19 cellular contexts compared by ENCODE assay signal in genomic region chr4:7252051-7252450, GRCh38. TPM values are rescaled to one million over a fixed set of nuclear protein-coding genes. Genes with fewer than 3 reads are reported as not detected.
DNase-seq lines count a peak whose midpoint lies in the region; ATAC-seq and TF ChIP-seq lines count a peak whose summit lies in the region.
"Had no signal": no experiment of that assay in that cellular context is flagged by ENCODE, and none has a peak within 500 bp of the region (broad histone marks: within the 10 kb centered on the region; RNA-seq: fewer than 3 reads in every experiment).

No MANE protein-coding gene starts in this region.

- H3K27me3 Mint-ChIP-seq in mesothelial cell of epicardium (ENCODE audit: low read depth) = no peaks in the 10 kb centered on the region
- H3K27me3 Mint-ChIP-seq in T-helper 17 cell = peaks cover 26% of the 10 kb centered on the region
- H3K27me3 Mint-ChIP-seq: CD4-positive, CD25-positive, alpha-beta regulatory T cell had no signal

- peaks cover 0 to 11% (median 7%) of the 10 kb centered on the region in 11 experiments; a peak in 9 of 22 replicates for H3K9me3 ChIP-seq in BLaER1 treated with 17β-estradiol and CSF1 and Interleukin-3, amounts not matched to agents 10 nM and 100 nM (replicated peaks in 1 of 11)
- no peaks in the 10 kb centered on the region for H3K9me3 ChIP-seq in SJCRH30 (replicated peaks)
- H3K9me3 ChIP-seq in T-helper 17 cell (ENCODE audit: control insufficient read depth, low read length, poor library complexity, severe bottlenecking) = no peaks in the 10 kb centered on the region

- no peaks in the 10 kb centered on the region for H3K36me3 ChIP-seq in BLaER1 treated with 17β-estradiol and CSF1 and Interleukin-3, amounts not matched to agents 10 nM and 100 nM
- H3K36me3 ChIP-seq in SJCRH30 = no peaks in the 10 kb centered on the region
- H3K36me3 ChIP-seq in brain microvascular endothelial cell (replicated peaks) = no peaks in the 10 kb centered on the region

- peak overlapping the region in 2 of 11 experiments; percentile 18 to 23; a peak in 3 of 22 replicates for H3K9ac ChIP-seq in BLaER1 treated with 17β-estradiol and CSF1 and Interleukin-3, amounts not matched to agents 10 nM and 100 nM

- H3K36me3 Mint-ChIP-seq in mesothelial cell of epicardium (no peaks in the 10 kb centered on the region), T-helper 17 cell (ENCODE audit: low read depth) (no peaks in the 10 kb centered on the region)
- H3K36me3 Mint-ChIP-seq: CD4-positive, CD25-positive, alpha-beta regulatory T cell; CD8-positive, alpha-beta memory T cell had no signal

- H3K27ac ChIP-seq in BLaER1 treated with 17β-estradiol and CSF1 and Interleukin-3, amounts not matched to agents 10 nM and 100 nM = no peak overlapping the region
- no peak overlapping the region for H3K27ac ChIP-seq in SJCRH30
- no peak overlapping the region for H3K27ac ChIP-seq in brain microvascular endothelial cell
- H3K27ac ChIP-seq: HL-60 had no signal

- TF ChIP-seq CTCF in mesothelial cell of epicardium (IDR thresholded peaks at IDR 0.05; ENCODE audit: unreplicated experiment) = no peak
- TF ChIP-seq CTCF in brain microvascular endothelial cell (IDR thresholded peaks at IDR 0.05; ENCODE audit: low read depth, low read length, missing control alignments) = no peak

- H3K4me3 Mint-ChIP-seq in mesothelial cell of epicardium (no peak overlapping the region), T-helper 17 cell (no peak overlapping the region)
- H3K4me3 Mint-ChIP-seq: CD4-positive, CD25-positive, alpha-beta regulatory T cell; CD8-positive, alpha-beta memory T cell; GM23338; HFFc6 had no signal

- H3K4me3 ChIP-seq in BLaER1 treated with 17β-estradiol and CSF1 and Interleukin-3, amounts not matched to agents 10 nM and 100 nM = no peak overlapping the region
- no peak overlapping the region for H3K4me3 ChIP-seq in SJCRH30
- H3K4me3 ChIP-seq in brain microvascular endothelial cell (ENCODE audit: low read depth, low read length) = no peak overlapping the region
- H3K4me3 ChIP-seq: GM23338 had no signal

- peak overlapping the region in 9 of 11 experiments; percentile 35 to 87 (median 80); a peak in 18 of 22 replicates for H3K4me2 ChIP-seq in BLaER1 treated with 17β-estradiol and CSF1 and Interleukin-3, amounts not matched to agents 10 nM and 100 nM
- H3K4me2 ChIP-seq: GM23338 had no signal

- H3K9me3 Mint-ChIP-seq in mesothelial cell of epicardium = peaks cover 4% of the 10 kb centered on the region

- H3K4me1 ChIP-seq in BLaER1 treated with 17β-estradiol and CSF1 and Interleukin-3, amounts not matched to agents 10 nM and 100 nM = peaks cover 7 to 74% (median 65%) of the 10 kb centered on the region in 10 experiments; a peak in 18 of 20 replicates
- H3K4me1 ChIP-seq in SJCRH30 = peaks cover 69% of the 10 kb centered on the region

- peaks cover 0 to 21% (median 4%) of the 10 kb centered on the region in 11 experiments; a peak in 10 of 22 replicates for H4K20me1 ChIP-seq in BLaER1 treated with 17β-estradiol and CSF1 and Interleukin-3, amounts not matched to agents 10 nM and 100 nM

- peak; percentile 34 to 42 for DNase-seq in SJCRH30
- DNase-seq in mesothelial cell of epicardium (ENCODE audit: low spot score in 2 of 2, unreplicated experiment in 2 of 2) = no peak
- no peak for DNase-seq in brain microvascular endothelial cell
- DNase-seq in EL = no peak
- no peak for DNase-seq in T-helper 17 cell
- DNase-seq: 8988T; C1 segment of cervical spinal cord; CD4-positive, CD25-positive, alpha-beta regulatory T cell; CD8-positive, alpha-beta memory T cell; COR-L47; DMS 273 treated with DMSO at 0.1 percent for 48 hours; DMS53; DND-41; HFFc6 had no signal

- no peaks in the 10 kb centered on the region for H3K27me3 ChIP-seq in BLaER1 treated with 17β-estradiol and CSF1 and Interleukin-3, amounts not matched to agents 10 nM and 100 nM
- H3K27me3 ChIP-seq in SJCRH30 (no peaks in the 10 kb centered on the region), brain microvascular endothelial cell (replicated peaks) (no peaks in the 10 kb centered on the region)

- in situ Hi-C loops in brain microvascular endothelial cell (cut with HindIII; ENCODE audit: low pct_ligation_motif_present, low sequenced_read_pairs) = no loop called here

- ATAC-seq in GM18873 (IDR thresholded peaks at IDR 0.05; ENCODE audit: low FRiP score, unreplicated experiment) (no peak), T-helper 17 cell (no peak)
- ATAC-seq: GM23338, HCT116 had no signal

- H3K27ac Mint-ChIP-seq in mesothelial cell of epicardium (peak overlapping the region; percentile 43), T-helper 17 cell (no peak overlapping the region)
- H3K27ac Mint-ChIP-seq: CD4-positive, CD25-positive, alpha-beta regulatory T cell; CD8-positive, alpha-beta memory T cell; GM23338; HFFc6 had no signal

- H3K4me1 Mint-ChIP-seq in mesothelial cell of epicardium (peaks cover 43% of the 10 kb centered on the region), T-helper 17 cell (no peaks in the 10 kb centered on the region)
- H3K4me1 Mint-ChIP-seq: CD4-positive, CD25-positive, alpha-beta regulatory T cell; CD8-positive, alpha-beta memory T cell; GM23338 had no signal

RNA-seq across cellular contexts. Expression of gene SORCS2, which starts 59.7 kb away (rescaled TPM):
- 1.1 and 1.4 TPM in 2 replicates for total RNA-seq in SJCRH30 (2014; rRNA removed; shearing (Covaris generic))
- 6.8 to 7.1 TPM (median 7.1 TPM) in 3 replicates for total RNA-seq in mesothelial cell of epicardium
- total RNA-seq in T-helper 17 cell = not detected
- total RNA-seq: CD4-positive, CD25-positive, alpha-beta regulatory T cell; CD8-positive, alpha-beta memory T cell had no signal

Comparison
In these comparisons a context has a peak if more than half of its experiments do, and no peak if none do; other contexts are left out.
1. DNase-seq: peak in SJCRH30 (2 of 2); none in mesothelial cell of epicardium (0 of 2), brain microvascular endothelial cell (single experiment), EL (single experiment) and T-helper 17 cell (0 of 3).